ENCODE assay signal across 8 cellular contexts in the genomic region with DNA sequence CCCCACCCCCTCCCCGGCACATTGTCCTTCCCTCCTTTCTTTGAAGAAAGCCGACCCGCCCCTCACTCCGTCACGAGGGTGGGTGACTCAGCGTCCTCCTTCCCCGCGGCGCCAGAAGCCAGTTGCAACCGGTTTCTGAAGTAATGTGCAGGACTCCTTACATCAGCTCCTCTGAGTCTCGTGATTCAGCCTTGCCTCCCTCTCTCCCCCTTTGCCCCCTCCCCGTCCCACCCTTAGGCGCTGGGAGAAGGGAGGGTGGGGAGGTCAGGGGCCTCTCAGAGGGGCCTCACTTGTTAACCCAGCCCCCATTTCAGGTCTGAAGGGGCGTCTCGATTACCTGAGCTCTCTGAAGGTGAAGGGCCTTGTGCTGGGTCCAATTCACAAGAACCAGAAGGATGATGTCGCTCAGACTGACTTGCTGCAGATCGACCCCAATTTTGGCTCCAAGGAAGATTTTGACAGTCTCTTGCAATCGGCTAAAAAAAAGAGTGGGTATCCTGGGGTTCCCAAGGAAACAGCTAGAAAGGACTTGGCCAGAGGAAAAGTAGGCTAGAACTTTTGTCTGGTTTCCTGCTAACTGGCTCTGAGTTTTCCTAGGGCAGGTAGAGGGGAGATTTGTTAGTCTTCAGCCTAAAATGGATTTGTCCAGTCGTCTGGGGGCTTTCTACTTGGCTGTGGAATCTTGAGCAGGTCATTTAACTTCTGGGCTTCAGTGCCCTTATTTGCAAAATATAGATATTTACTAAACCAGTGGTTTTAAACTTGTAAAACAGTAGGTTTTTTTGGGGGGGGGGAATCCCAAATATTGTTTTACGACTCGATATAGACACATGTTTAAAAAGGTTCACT. TPM values are rescaled to one million over a fixed set of nuclear protein-coding genes. Genes with fewer than 3 reads are reported as not detected.
DNase-seq lines count a peak whose midpoint lies in the region; ATAC-seq and TF ChIP-seq lines count a peak whose summit lies in the region.

No MANE protein-coding gene starts in this region.

- no peak for TF ChIP-seq CTCF in WTC11 (IDR thresholded peaks at IDR 0.05)
- no peak for TF ChIP-seq CTCF in cardiac fibroblast (IDR thresholded peaks at IDR 0.05; ENCODE audit: low read depth, low read length)

- POLR2A ChIA-PET in WTC11 (lab: Charles Lee), result interaction anchor here (0.5 to 3.8 kb wide), 18 partner anchors 8 to 229 kb away, joined by 3 to 44 read pairs (median 4); a partner anchor contains a TSS

- CTCF ChIA-PET in WTC11 (lab: Charles Lee), result interaction anchor here (0.8 to 1.7 kb wide), 13 partner anchors 8 to 212 kb away, joined by 3 to 14 read pairs (median 4); a partner anchor contains a TSS

- peaks cover 69% of the 10 kb centered on the region for H3K36me3 Mint-ChIP-seq in WTC11

- H3K4me1 Mint-ChIP-seq in WTC11, result peaks cover 49% of the 10 kb centered on the region

- DNase-seq in NK-92 (lab: John Stamatoyannopoulos, UW; ENCODE audit: unreplicated experiment), result peak; percentile 77
- no peak for DNase-seq in NK-92 treated with Interleukin-12 subunit alpha and Interleukin-12 subunit beta, amount 100 ng/mL, for 24 hours (lab: John Stamatoyannopoulos, UW)
- peak; percentile 85 to 90 for DNase-seq in NCI-H1930 (lab: John Stamatoyannopoulos, UW)
- peak; percentile 95 for DNase-seq in WTC11 (ENCODE audit: low spot score)
- DNase-seq in cardiac fibroblast (ENCODE audit: low read depth in 2 of 2), result peak; percentile 98 to 99
- DNase-seq in kidney glomerular epithelial cell (lab: John Stamatoyannopoulos, UW), result peak; percentile 91
- peak; percentile 94 to 95 for DNase-seq in stimulated activated CD4-positive, alpha-beta T cell treated with anti-CD3 and anti-CD28 coated beads, Interleukin-15, amount 100 ng/mL, for 48 hours (ENCODE audit: low read depth in 2 of 2)

- no peaks in the 10 kb centered on the region for H3K9me3 Mint-ChIP-seq in WTC11

- peak; percentile 52 for ATAC-seq in HG02943 (IDR thresholded peaks at IDR 0.05; ENCODE audit: low read depth, unreplicated experiment)
- ATAC-seq in WTC11, result no peak

- peak overlapping the region; percentile 99 for H3K4me3 Mint-ChIP-seq in WTC11

- H3K27ac Mint-ChIP-seq in WTC11, result peak overlapping the region; percentile 100

- peaks cover 3% of the 10 kb centered on the region; the same call in 1 of the 2 replicates for H3K27me3 Mint-ChIP-seq in WTC11 (ENCODE audit: low read depth)

- peak overlapping the region; percentile 97 to 100 for H3K4me3 ChIP-seq in cardiac fibroblast (replicated peaks in 1 of 2; ENCODE audit: low read depth in 2 of 2, low read length in 2 of 2)

TF ChIP-seq in WTC11, 78 proteins besides CTCF, POLR2A, EP300 and RAD21:
- peak; percentile 31; the same call in 1 of the 2 replicates for TF ChIP-seq NFATC4 (CRISPR knock-in tag; IDR thresholded peaks at IDR 0.05)
- no peak for TF ChIP-seq ZBTB21 (CRISPR knock-in tag; IDR thresholded peaks at IDR 0.05; ENCODE audit: borderline replicate concordance)
- TF ChIP-seq, protein P1, sequence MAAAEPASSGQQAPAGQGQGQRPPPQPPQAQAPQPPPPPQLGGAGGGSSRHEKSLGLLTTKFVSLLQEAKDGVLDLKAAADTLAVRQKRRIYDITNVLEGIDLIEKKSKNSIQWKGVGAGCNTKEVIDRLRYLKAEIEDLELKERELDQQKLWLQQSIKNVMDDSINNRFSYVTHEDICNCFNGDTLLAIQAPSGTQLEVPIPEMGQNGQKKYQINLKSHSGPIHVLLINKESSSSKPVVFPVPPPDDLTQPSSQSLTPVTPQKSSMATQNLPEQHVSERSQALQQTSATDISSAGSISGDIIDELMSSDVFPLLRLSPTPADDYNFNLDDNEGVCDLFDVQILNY (CRISPR knock-in tag; IDR thresholded peaks at IDR 0.05), result 0 out of 2 replicates have a peak, but pooled peaks have one; percentile 6
- peak; percentile 98 for TF ChIP-seq GABPB1 (CRISPR knock-in tag; IDR thresholded peaks at IDR 0.05)
- TF ChIP-seq ZNF423 (CRISPR knock-in tag; IDR thresholded peaks at IDR 0.05), result peak; percentile 60; the same call in 1 of the 2 replicates
- no peak for TF ChIP-seq CREB1 (CRISPR knock-in tag; IDR thresholded peaks at IDR 0.05)
- TF ChIP-seq, protein P2, sequence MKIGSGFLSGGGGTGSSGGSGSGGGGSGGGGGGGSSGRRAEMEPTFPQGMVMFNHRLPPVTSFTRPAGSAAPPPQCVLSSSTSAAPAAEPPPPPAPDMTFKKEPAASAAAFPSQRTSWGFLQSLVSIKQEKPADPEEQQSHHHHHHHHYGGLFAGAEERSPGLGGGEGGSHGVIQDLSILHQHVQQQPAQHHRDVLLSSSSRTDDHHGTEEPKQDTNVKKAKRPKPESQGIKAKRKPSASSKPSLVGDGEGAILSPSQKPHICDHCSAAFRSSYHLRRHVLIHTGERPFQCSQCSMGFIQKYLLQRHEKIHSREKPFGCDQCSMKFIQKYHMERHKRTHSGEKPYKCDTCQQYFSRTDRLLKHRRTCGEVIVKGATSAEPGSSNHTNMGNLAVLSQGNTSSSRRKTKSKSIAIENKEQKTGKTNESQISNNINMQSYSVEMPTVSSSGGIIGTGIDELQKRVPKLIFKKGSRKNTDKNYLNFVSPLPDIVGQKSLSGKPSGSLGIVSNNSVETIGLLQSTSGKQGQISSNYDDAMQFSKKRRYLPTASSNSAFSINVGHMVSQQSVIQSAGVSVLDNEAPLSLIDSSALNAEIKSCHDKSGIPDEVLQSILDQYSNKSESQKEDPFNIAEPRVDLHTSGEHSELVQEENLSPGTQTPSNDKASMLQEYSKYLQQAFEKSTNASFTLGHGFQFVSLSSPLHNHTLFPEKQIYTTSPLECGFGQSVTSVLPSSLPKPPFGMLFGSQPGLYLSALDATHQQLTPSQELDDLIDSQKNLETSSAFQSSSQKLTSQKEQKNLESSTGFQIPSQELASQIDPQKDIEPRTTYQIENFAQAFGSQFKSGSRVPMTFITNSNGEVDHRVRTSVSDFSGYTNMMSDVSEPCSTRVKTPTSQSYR (CRISPR knock-in tag; IDR thresholded peaks at IDR 0.05), result no peak
- TF ChIP-seq, protein P3, sequence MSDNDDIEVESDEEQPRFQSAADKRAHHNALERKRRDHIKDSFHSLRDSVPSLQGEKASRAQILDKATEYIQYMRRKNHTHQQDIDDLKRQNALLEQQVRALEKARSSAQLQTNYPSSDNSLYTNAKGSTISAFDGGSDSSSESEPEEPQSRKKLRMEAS (CRISPR knock-in tag; IDR thresholded peaks at IDR 0.05), result peak; percentile 37; the same call in 1 of the 2 replicates
- TF ChIP-seq, protein P4, sequence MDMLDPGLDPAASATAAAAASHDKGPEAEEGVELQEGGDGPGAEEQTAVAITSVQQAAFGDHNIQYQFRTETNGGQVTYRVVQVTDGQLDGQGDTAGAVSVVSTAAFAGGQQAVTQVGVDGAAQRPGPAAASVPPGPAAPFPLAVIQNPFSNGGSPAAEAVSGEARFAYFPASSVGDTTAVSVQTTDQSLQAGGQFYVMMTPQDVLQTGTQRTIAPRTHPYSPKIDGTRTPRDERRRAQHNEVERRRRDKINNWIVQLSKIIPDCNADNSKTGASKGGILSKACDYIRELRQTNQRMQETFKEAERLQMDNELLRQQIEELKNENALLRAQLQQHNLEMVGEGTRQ (CRISPR knock-in tag; IDR thresholded peaks at IDR 0.05), result peak; percentile 66; the same call in 1 of the 2 replicates

RNA-seq across cellular contexts. Expression of a gene that starts 1.1 kb away (rescaled TPM):
- total RNA-seq in WTC11 (2021), result 244 to 334 TPM (median 265 TPM) in 3 replicates

RNA-seq across cellular contexts. Expression of a gene that starts 39.4 kb away (rescaled TPM):
- total RNA-seq in WTC11 (2021), result not detected in 3 replicates

RNA-seq across cellular contexts. Expression of a gene that starts 42.4 kb away (rescaled TPM):
- 82.7 to 110 TPM (median 85.2 TPM) in 3 replicates for total RNA-seq in WTC11 (2021)

RNA-seq across cellular contexts. Expression of a gene that starts 49.2 kb away (rescaled TPM):
- total RNA-seq in WTC11 (2021), result 0.44 TPM in 1 of 3 replicates, not detected in the others

RNA-seq across cellular contexts. Expression of a gene that starts 50.0 kb away (rescaled TPM):
- 27.2 to 30.2 TPM (median 28.0 TPM) in 3 replicates for total RNA-seq in WTC11 (2021)
